Comparison of ENCODE assay signal across 27 cellular contexts in genomic region chr1:71200503-71200902, GRCh38.
"Had no signal": no experiment of that assay in that cellular context is flagged by ENCODE, and none has a peak within 500 bp of the region (broad histone marks: within the 10 kb centered on the region; RNA-seq: fewer than 3 reads in every experiment).

No MANE protein-coding gene starts in this region.

- H3K4me1 ChIP-seq: colonic mucosa, esophagus squamous epithelium, gastrocnemius medialis, heart right ventricle, left lung, lower lobe of right lung had no signal

- H3K27ac Mint-ChIP-seq: dendritic cell treated with granulocyte-macrophage colony-stimulating factor and Interleukin-4, amounts not matched to agents 40 ng/mL and 50 ng/mL, for 4 days; effector memory CD8-positive, alpha-beta T cell; endodermal cell; mesothelial cell of epicardium; naive B cell had no signal

- FAIRE-seq: endometrium, islet of Langerhans, keratinocyte had no signal

- H3K4me3 Mint-ChIP-seq: dendritic cell treated with granulocyte-macrophage colony-stimulating factor and Interleukin-4, amounts not matched to agents 40 ng/mL and 50 ng/mL, for 4 days; effector memory CD8-positive, alpha-beta T cell; endodermal cell; mesothelial cell of epicardium; naive B cell had no signal

- H3K4me3 ChIP-seq: colonic mucosa, esophagus squamous epithelium, gastrocnemius medialis, heart right ventricle, left lung, lower lobe of right lung, mucosa of descending colon had no signal

- H3K4me1 Mint-ChIP-seq: endodermal cell, mesothelial cell of epicardium, naive B cell had no signal

- DNase-seq: colonic mucosa; cortex of kidney; effector CD8-positive, alpha-beta T cell; effector memory CD8-positive, alpha-beta T cell; endodermal cell; erythroblast; esophagus squamous epithelium; foreskin fibroblast; foreskin melanocyte; gastrocnemius medialis; glutamatergic neuron; head of caudate nucleus; heart right ventricle; hippocampal formation; left cardiac atrium; left lung; left ventricle myocardium superior; lower lobe of right lung; mesenchymal stem cell; mucosa of descending colon; naive B cell had no signal

- H3K9me3 Mint-ChIP-seq: dendritic cell treated with granulocyte-macrophage colony-stimulating factor and Interleukin-4, amounts not matched to agents 40 ng/mL and 50 ng/mL, for 4 days; endodermal cell; mesothelial cell of epicardium; naive B cell had no signal

- H3K36me3 Mint-ChIP-seq: mesothelial cell of epicardium, naive B cell had no signal

- ATAC-seq: effector memory CD8-positive, alpha-beta T cell; esophagus mucosa; gastrocnemius medialis; heart right ventricle; left cardiac atrium; left lung; left ventricle myocardium superior; lower lobe of right lung; mucosa of descending colon had no signal

- H3K9me3 ChIP-seq: colonic mucosa, esophagus squamous epithelium, gastrocnemius medialis, heart right ventricle, left lung, lower lobe of right lung, mucosa of descending colon had no signal

- H3K27me3 Mint-ChIP-seq: dendritic cell treated with granulocyte-macrophage colony-stimulating factor and Interleukin-4, amounts not matched to agents 40 ng/mL and 50 ng/mL, for 4 days; effector memory CD8-positive, alpha-beta T cell; naive B cell had no signal

- H3K27me3 ChIP-seq: colonic mucosa, esophagus squamous epithelium, gastrocnemius medialis, heart right ventricle, left lung had no signal

- H3K36me3 ChIP-seq: colonic mucosa, esophagus squamous epithelium, gastrocnemius medialis, heart right ventricle, left lung, lower lobe of right lung had no signal
